In the genomic region with DNA sequence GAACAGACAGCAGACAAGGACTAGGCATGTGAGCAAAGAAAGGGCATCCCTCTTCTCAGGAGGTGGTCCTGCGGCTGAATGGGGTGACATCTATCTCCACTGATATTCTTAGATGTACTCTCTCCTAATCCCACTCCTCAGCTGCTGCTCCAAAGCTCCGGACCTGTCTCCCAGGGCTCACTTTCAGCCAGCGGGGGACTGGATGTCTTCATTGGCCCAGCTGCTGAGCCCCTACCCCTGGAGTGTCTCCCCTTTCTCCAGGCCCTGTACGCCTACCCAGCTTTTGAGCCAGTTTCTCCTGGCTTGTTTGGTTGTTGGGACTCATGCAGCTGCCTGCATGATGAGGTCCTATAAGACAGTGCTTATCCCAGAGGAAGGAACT, we compare ENCODE assay signal across 24 cellular contexts. TPM values are rescaled to one million over a fixed set of nuclear protein-coding genes. Genes with fewer than 3 reads are reported as not detected.
DNase-seq lines count a peak whose midpoint lies in the region; ATAC-seq and TF ChIP-seq lines count a peak whose summit lies in the region.
"Had no signal": no experiment of that assay in that cellular context is flagged by ENCODE, and none has a peak within 500 bp of the region (broad histone marks: within the 10 kb centered on the region; RNA-seq: fewer than 3 reads in every experiment).

No MANE protein-coding gene starts in this region.

- H3K27ac ChIP-seq in ascending aorta (peak overlapping the region; percentile 37 to 84), endodermal cell (ENCODE audit: low read depth, low read length) (no peak overlapping the region), neuronal stem cell (replicated peaks; ENCODE audit: low read length) (no peak overlapping the region), tibial nerve (peak overlapping the region in 3 of 4 donors; percentile 41 to 53 (median 52))
- H3K27ac ChIP-seq: right lobe of liver, RWPE1 had no signal

- no peaks in the 10 kb centered on the region for H3K36me3 Mint-ChIP-seq in endodermal cell (ENCODE audit: low read depth)
- H3K36me3 Mint-ChIP-seq in effector memory CD8-positive, alpha-beta T cell (ENCODE audit: insufficient read depth): peaks cover 3% of the 10 kb centered on the region
- H3K36me3 Mint-ChIP-seq: activated naive CD4-positive, alpha-beta T cell treated with anti-CD3 and anti-CD28 coated beads, Interleukin-2, amount 50 U/mL, for 24 hours; natural killer cell treated with Interleukin-12 subunit alpha and Interleukin-12 subunit beta and Interleukin-15 and Interleukin-18, amount 100 ng/mL, for 72 hours had no signal

- no peak for TF ChIP-seq POLR2A in tibial nerve (IDR thresholded peaks at IDR 0.05)

- peak overlapping the region; percentile 35 for H3K27ac Mint-ChIP-seq in endodermal cell
- H3K27ac Mint-ChIP-seq in effector memory CD8-positive, alpha-beta T cell: no peak overlapping the region
- H3K27ac Mint-ChIP-seq: activated naive CD4-positive, alpha-beta T cell treated with anti-CD3 and anti-CD28 coated beads, Interleukin-2, amount 50 U/mL, for 24 hours; activated T-helper 2 cell treated with anti-CD3 and anti-CD28 coated beads, Interferon-gamma antibody, Interleukin-2, Interleukin-4, amounts not matched to agents 10 μg/mL and 5 μg/mL and 100 μg/mL, durations not matched to agents 14 hours and 24 hours and 36 hours; dendritic cell treated with granulocyte-macrophage colony-stimulating factor and Interleukin-4, amounts not matched to agents 40 ng/mL and 50 ng/mL, for 4 days; H9; natural killer cell treated with Interleukin-12 subunit alpha and Interleukin-12 subunit beta and Interleukin-15 and Interleukin-18, amount 100 ng/mL, for 72 hours had no signal

- H3K9ac ChIP-seq in endodermal cell (ENCODE audit: extremely low read depth, low read length, poor library complexity, severe bottlenecking) (no peak overlapping the region), neuronal stem cell (ENCODE audit: low read depth, low read length, poor library complexity) (no peak overlapping the region)
- H3K9ac ChIP-seq: BLaER1 treated with 17β-estradiol and CSF1 and Interleukin-3, amounts not matched to agents 10 nM and 100 nM had no signal

- no peaks in the 10 kb centered on the region for H3K9me3 Mint-ChIP-seq in endodermal cell
- no peaks in the 10 kb centered on the region for H3K9me3 Mint-ChIP-seq in effector memory CD8-positive, alpha-beta T cell
- H3K9me3 Mint-ChIP-seq: activated naive CD4-positive, alpha-beta T cell treated with anti-CD3 and anti-CD28 coated beads, Interleukin-2, amount 50 U/mL, for 24 hours; activated T-helper 2 cell treated with anti-CD3 and anti-CD28 coated beads, Interferon-gamma antibody, Interleukin-2, Interleukin-4, amounts not matched to agents 10 μg/mL and 5 μg/mL and 100 μg/mL, durations not matched to agents 14 hours and 24 hours and 36 hours; dendritic cell treated with granulocyte-macrophage colony-stimulating factor and Interleukin-4, amounts not matched to agents 40 ng/mL and 50 ng/mL, for 4 days; H9; natural killer cell treated with Interleukin-12 subunit alpha and Interleukin-12 subunit beta and Interleukin-15 and Interleukin-18, amount 100 ng/mL, for 72 hours had no signal

- H3K9me3 ChIP-seq in ascending aorta: no peaks in the 10 kb centered on the region
- H3K9me3 ChIP-seq in endodermal cell (ENCODE audit: control insufficient read depth, low read length): no peaks in the 10 kb centered on the region
- H3K9me3 ChIP-seq in neuronal stem cell (replicated peaks in 1 of 2; ENCODE audit: control insufficient read depth in 2 of 2, insufficient read depth in 1 of 2, low read depth in 1 of 2, low read length in 2 of 2): no peaks in the 10 kb centered on the region
- no peaks in the 10 kb centered on the region for H3K9me3 ChIP-seq in tibial nerve
- H3K9me3 ChIP-seq: BLaER1 treated with 17β-estradiol and CSF1 and Interleukin-3, amounts not matched to agents 10 nM and 100 nM; MG63; right lobe of liver; thyroid gland had no signal

- TF ChIP-seq CTCF in ascending aorta (IDR thresholded peaks at IDR 0.05): no peak
- TF ChIP-seq CTCF in endodermal cell (conservative IDR thresholded peaks at IDR 0.05): no peak
- TF ChIP-seq CTCF in tibial nerve (IDR thresholded peaks at IDR 0.05): no peak

- no peak overlapping the region for H2BK12ac ChIP-seq in neuronal stem cell (ENCODE audit: low read length)

- peak in 1 of 2 donors; percentile 61 for DNase-seq in ascending aorta (ENCODE audit: low spot score in 2 of 2)
- DNase-seq in endodermal cell: no peak
- DNase-seq in neuronal stem cell (ENCODE audit: low spot score): no peak
- no peak for DNase-seq in tibial nerve (ENCODE audit: low spot score in 2 of 2)
- no peak for DNase-seq in effector memory CD8-positive, alpha-beta T cell
- no peak for DNase-seq in activated CD4-positive, CD25-positive, alpha-beta regulatory T cell (lab: John Stamatoyannopoulos, UW)
- DNase-seq: activated CD4-positive, alpha-beta T cell treated with anti-CD3 and anti-CD28 coated beads, Interleukin-2, amount 50 U/mL, for 48 hours; activated CD8-positive, alpha-beta memory T cell treated with anti-CD3 and anti-CD28 coated beads, Interleukin-2, amount 50 U/mL, for 48 hours; COR-L47; H9; NCI-H2029 treated with DMSO at 0.1 percent for 48 hours; NCI-H2227 treated with DMSO at 0.1 percent for 48 hours; stimulated activated naive CD8-positive, alpha-beta T cell treated with anti-CD3 and anti-CD28 coated beads, Interleukin-15, Interleukin-2, amounts not matched to agents 100 U/mL and 50 U/mL, for 24 hours; T-helper 1 cell; thyroid gland had no signal

- no peak overlapping the region for H4K91ac ChIP-seq in neuronal stem cell (ENCODE audit: low read depth, low read length, poor library complexity)

- 83 to 90% methylated on average over 1 to 4 of the region's 4 CpGs for WGBS in endodermal cell (ENCODE audit: insufficient coverage in 1 of 2, insufficient read length in 1 of 2), 2 experiments
- no CpG with 5 or more reads among the region's 4 CpGs for WGBS in neuronal stem cell (ENCODE audit: extremely low coverage in 2 of 2, insufficient read length in 2 of 2, insufficient replicate concordance in 1 of 2), 2 donors
- 83 to 85% methylated on average over 4 of the region's 4 CpGs for WGBS in tibial nerve, 2 donors

- intact Hi-C loops in ascending aorta (cut with DNase I): no loop called here

- H3K4me2 ChIP-seq in neuronal stem cell (ENCODE audit: insufficient read depth, low read length, poor library complexity, severe bottlenecking): no peak overlapping the region
- H3K4me2 ChIP-seq: BLaER1 treated with 17β-estradiol and CSF1 and Interleukin-3, amounts not matched to agents 10 nM and 100 nM had no signal

- H3K4me1 Mint-ChIP-seq in endodermal cell: peaks cover 47% of the 10 kb centered on the region
- H3K4me1 Mint-ChIP-seq in effector memory CD8-positive, alpha-beta T cell (ENCODE audit: low read depth in 2 of 2): peaks cover 2 to 3% of the 10 kb centered on the region in 2 donors
- H3K4me1 Mint-ChIP-seq: activated naive CD4-positive, alpha-beta T cell treated with anti-CD3 and anti-CD28 coated beads, Interleukin-2, amount 50 U/mL, for 24 hours had no signal

- H3K4me1 ChIP-seq in ascending aorta: peaks cover 13 to 35% of the 10 kb centered on the region in 2 donors
- peaks cover 16% of the 10 kb centered on the region for H3K4me1 ChIP-seq in endodermal cell (ENCODE audit: control insufficient read depth, insufficient read depth, low read length)
- H3K4me1 ChIP-seq in neuronal stem cell (ENCODE audit: control insufficient read depth in 2 of 2, insufficient read depth in 1 of 2, low read depth in 1 of 2, low read length in 2 of 2): peaks cover 17 to 36% of the 10 kb centered on the region in 2 donors
- H3K4me1 ChIP-seq in tibial nerve: peaks cover 0 to 68% (median 25%) of the 10 kb centered on the region in 4 donors

- no peak for ATAC-seq in effector memory CD8-positive, alpha-beta T cell (replicated peaks)
- no peak for ATAC-seq in GM21786 (IDR thresholded peaks at IDR 0.05; ENCODE audit: unreplicated experiment)
- ATAC-seq: natural killer cell treated with Interleukin-12 subunit alpha and Interleukin-12 subunit beta and Interleukin-15 and Interleukin-18, amount 100 ng/mL, for 72 hours had no signal

- no peak overlapping the region for H3K4me3 Mint-ChIP-seq in endodermal cell
- H3K4me3 Mint-ChIP-seq in effector memory CD8-positive, alpha-beta T cell: no peak overlapping the region
- H3K4me3 Mint-ChIP-seq: activated naive CD4-positive, alpha-beta T cell treated with anti-CD3 and anti-CD28 coated beads, Interleukin-2, amount 50 U/mL, for 24 hours; dendritic cell treated with granulocyte-macrophage colony-stimulating factor and Interleukin-4, amounts not matched to agents 40 ng/mL and 50 ng/mL, for 4 days; H9; natural killer cell treated with Interleukin-12 subunit alpha and Interleukin-12 subunit beta and Interleukin-15 and Interleukin-18, amount 100 ng/mL, for 72 hours had no signal

- no peak overlapping the region for H3K4ac ChIP-seq in neuronal stem cell (ENCODE audit: low read length)

- no peak overlapping the region for H2AFZ ChIP-seq in neuronal stem cell (ENCODE audit: low read length)

- no peaks in the 10 kb centered on the region for H3K36me3 ChIP-seq in ascending aorta
- H3K36me3 ChIP-seq in endodermal cell (ENCODE audit: control insufficient read depth, insufficient read depth, low read length): no peaks in the 10 kb centered on the region
- H3K36me3 ChIP-seq in neuronal stem cell (replicated peaks in 1 of 2; ENCODE audit: control insufficient read depth in 2 of 2, insufficient read depth in 2 of 2, low read length in 2 of 2): no peaks in the 10 kb centered on the region
- H3K36me3 ChIP-seq in tibial nerve: no peaks in the 10 kb centered on the region
- H3K36me3 ChIP-seq: BLaER1 treated with 17β-estradiol and CSF1 and Interleukin-3, amounts not matched to agents 10 nM and 100 nM; MG63; right lobe of liver; thyroid gland had no signal

- H2BK15ac ChIP-seq in neuronal stem cell (ENCODE audit: low read length): no peak overlapping the region

- H3K4me3 ChIP-seq in ascending aorta (no peak overlapping the region), endodermal cell (ENCODE audit: low read length) (no peak overlapping the region), neuronal stem cell (ENCODE audit: low read length in 2 of 2) (no peak overlapping the region), tibial nerve (no peak overlapping the region)
- H3K4me3 ChIP-seq: BLaER1 treated with 17β-estradiol and CSF1 and Interleukin-3, amounts not matched to agents 10 nM and 100 nM; MG63; right lobe of liver; thyroid gland had no signal

- no peak overlapping the region for H3K18ac ChIP-seq in neuronal stem cell (ENCODE audit: low read length)

- H3K27me3 ChIP-seq in ascending aorta: no peaks in the 10 kb centered on the region
- no peaks in the 10 kb centered on the region for H3K27me3 ChIP-seq in endodermal cell (ENCODE audit: control insufficient read depth, insufficient read depth, low read length, poor library complexity, severe bottlenecking)
- H3K27me3 ChIP-seq in neuronal stem cell (ENCODE audit: control insufficient read depth in 3 of 3, insufficient read depth in 3 of 3, low read depth in 1 of 3, low read length in 3 of 3): peaks cover 0 to 4% (median 0%) of the 10 kb centered on the region in 3 experiments
- no peaks in the 10 kb centered on the region for H3K27me3 ChIP-seq in tibial nerve
- H3K27me3 ChIP-seq: BLaER1 treated with 17β-estradiol and CSF1 and Interleukin-3, amounts not matched to agents 10 nM and 100 nM; MG63; right lobe of liver; thyroid gland had no signal

- H3K27me3 Mint-ChIP-seq in endodermal cell (ENCODE audit: insufficient read depth): peaks cover 12% of the 10 kb centered on the region
- no peaks in the 10 kb centered on the region for H3K27me3 Mint-ChIP-seq in effector memory CD8-positive, alpha-beta T cell
- H3K27me3 Mint-ChIP-seq: activated naive CD4-positive, alpha-beta T cell treated with anti-CD3 and anti-CD28 coated beads, Interleukin-2, amount 50 U/mL, for 24 hours had no signal

- H2BK5ac ChIP-seq in neuronal stem cell (ENCODE audit: low read length): peak overlapping the region; percentile 2

- peak overlapping the region; percentile 67 for H2AK5ac ChIP-seq in neuronal stem cell (ENCODE audit: low read depth, low read length)

- H4K8ac ChIP-seq in neuronal stem cell (ENCODE audit: low read depth, low read length): no peak overlapping the region

- no peak for TF ChIP-seq EP300 in tibial nerve (IDR thresholded peaks at IDR 0.05)

- H3K23ac ChIP-seq in neuronal stem cell (ENCODE audit: low read depth, low read length, poor library complexity): no peak overlapping the region

- no peak overlapping the region for H2BK120ac ChIP-seq in neuronal stem cell (ENCODE audit: low read depth, low read length)

- no peak overlapping the region for H3K14ac ChIP-seq in neuronal stem cell (ENCODE audit: low read length)

- H3K79me1 ChIP-seq in neuronal stem cell (ENCODE audit: low read depth, low read length): no peaks in the 10 kb centered on the region

RNA-seq across cellular contexts. Expression of a gene that starts 28.8 kb away (rescaled TPM):
- 140 TPM for total RNA-seq in ascending aorta
- 1 to 10 TPM; 1.0 to 2.1 TPM for total RNA-seq in endodermal cell
- 8.3 TPM for polyA plus RNA-seq in endodermal cell (2013, experiment 1 of 2)
- 7.3 TPM for polyA plus RNA-seq in endodermal cell (2013, experiment 2 of 2)
- 4.5 TPM for polyA plus RNA-seq in neuronal stem cell (2013, experiment 1 of 2)
- 4.4 TPM for polyA plus RNA-seq in neuronal stem cell (2013, experiment 2 of 2)
- 100 to 1,000 TPM in 2 of 4 donors, 10 to 100 TPM in 2; 66.8 to 124 (median 90.8) TPM for total RNA-seq in tibial nerve

Comparison
In these comparisons a context has a peak if more than half of its experiments do, and no peak if none do; other contexts are left out.
1. H3K27ac ChIP-seq: peak in ascending aorta (2 of 2) and tibial nerve (3 of 4); none in endodermal cell (single experiment) and neuronal stem cell (single experiment).
2. RNA of a gene that starts 28.8 kb away (total RNA-seq): 140 TPM in ascending aorta (single experiment) and 66.8 to 124 TPM in tibial nerve; 1.0 to 2.1 TPM in endodermal cell; every median in the first group is over 10 times any median in the second.